Comparison of ENCODE assay signal across 8 cellular contexts in the genomic region with DNA sequence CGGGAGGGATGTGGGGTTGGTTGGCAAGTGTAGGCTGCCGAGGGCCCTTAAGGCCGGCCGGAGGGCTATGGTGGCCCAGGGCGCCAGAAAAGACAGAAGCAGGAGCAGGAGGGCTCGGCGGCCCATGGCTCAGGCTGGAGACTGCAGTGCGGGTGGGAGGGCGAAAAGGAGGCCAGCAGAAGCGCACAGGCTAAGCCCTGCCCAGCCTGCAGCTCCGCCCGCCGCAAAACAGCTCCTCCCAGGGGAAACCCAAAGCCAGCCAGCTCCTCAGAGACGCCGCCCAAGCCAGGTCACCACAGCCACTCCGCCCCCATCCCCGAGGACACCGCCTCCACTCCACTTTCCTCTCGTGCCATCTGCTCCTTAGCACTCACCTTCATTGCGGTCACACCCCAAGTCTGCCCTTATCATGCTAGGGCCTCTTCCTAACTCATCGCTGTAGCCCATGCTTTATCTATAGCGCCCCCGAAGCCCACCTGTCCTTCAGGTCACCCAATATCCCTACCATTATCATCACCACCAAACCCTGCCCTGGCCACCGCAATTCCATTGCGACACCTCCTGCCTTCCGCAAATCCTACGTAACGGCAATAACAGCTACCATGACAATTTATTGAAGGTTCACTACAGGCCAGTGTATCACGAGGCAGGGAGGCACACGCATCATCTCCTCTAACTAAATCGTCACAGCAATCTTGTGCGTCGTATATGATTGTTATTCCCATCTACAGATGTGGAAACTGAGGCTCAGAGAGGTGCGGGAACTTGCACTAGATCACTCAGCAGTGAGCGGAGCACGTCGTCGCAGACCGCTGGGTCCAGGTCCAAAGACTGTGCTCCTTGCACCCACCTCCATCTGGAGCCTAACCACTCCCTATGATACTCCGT. TPM values are rescaled to one million over a fixed set of nuclear protein-coding genes. Genes with fewer than 3 reads are reported as not detected.
DNase-seq lines count a peak whose midpoint lies in the region; ATAC-seq, FAIRE-seq and TF ChIP-seq lines count a peak whose summit lies in the region.

PRCP (minus strand) TSS at position 154 of the 888 bp plus-strand sequence; CDS start at position 126, 28 bp downstream.

- H3K4me1 ChIP-seq in astrocyte (ENCODE audit: insufficient read depth, low read length) = peaks cover 14% of the 10 kb centered on the region

- H3K36me3 ChIP-seq in astrocyte (ENCODE audit: insufficient read depth, low read length) = no peaks in the 10 kb centered on the region

- peak within 1 kb of the TSS; percentile 91 for H2AFZ ChIP-seq in astrocyte (ENCODE audit: low read depth, low read length)

- no peaks in the 10 kb centered on the region for H3K27me3 Mint-ChIP-seq in T-helper 2 cell treated with Interferon-gamma antibody and Interleukin-4, amounts not matched to agents 5 μg/mL and 100 μg/mL, for 36 hours (ENCODE audit: low read depth)
- no peaks in the 10 kb centered on the region for H3K27me3 Mint-ChIP-seq in astrocyte (ENCODE audit: low read depth, unreplicated experiment)

- peak within 1 kb of the TSS; percentile 99 for H3K27ac Mint-ChIP-seq in T-helper 2 cell treated with Interferon-gamma antibody and Interleukin-4, amounts not matched to agents 5 μg/mL and 100 μg/mL, for 36 hours
- H3K27ac Mint-ChIP-seq in astrocyte (ENCODE audit: unreplicated experiment) = peak within 1 kb of the TSS; percentile 89

- H3K79me2 ChIP-seq in astrocyte (ENCODE audit: insufficient read depth, low read length) = peaks cover 31% of the 10 kb centered on the region

- no peaks in the 10 kb centered on the region for H3K9me3 ChIP-seq in astrocyte (ENCODE audit: insufficient read depth, low read depth, low read length)

- ATAC-seq in GM18498 (IDR thresholded peaks at IDR 0.05; ENCODE audit: unreplicated experiment) (peak; percentile 80), HG02938 (IDR thresholded peaks at IDR 0.05; ENCODE audit: unreplicated experiment) (peak; percentile 80)

- peaks cover 46% of the 10 kb centered on the region for H3K4me1 Mint-ChIP-seq in T-helper 2 cell treated with Interferon-gamma antibody and Interleukin-4, amounts not matched to agents 5 μg/mL and 100 μg/mL, for 36 hours (ENCODE audit: low read depth)
- peaks cover 5% of the 10 kb centered on the region for H3K4me1 Mint-ChIP-seq in astrocyte (ENCODE audit: low read depth, unreplicated experiment)

- no peaks in the 10 kb centered on the region for H3K36me3 Mint-ChIP-seq in T-helper 2 cell treated with Interferon-gamma antibody and Interleukin-4, amounts not matched to agents 5 μg/mL and 100 μg/mL, for 36 hours (ENCODE audit: low read depth)
- no peaks in the 10 kb centered on the region for H3K36me3 Mint-ChIP-seq in astrocyte (ENCODE audit: low read depth, unreplicated experiment)

- peak within 1 kb of the TSS; percentile 90 for H3K4me2 ChIP-seq in astrocyte (ENCODE audit: low read length)

- no peaks in the 10 kb centered on the region for H3K9me3 Mint-ChIP-seq in T-helper 2 cell treated with Interferon-gamma antibody and Interleukin-4, amounts not matched to agents 5 μg/mL and 100 μg/mL, for 36 hours
- H3K9me3 Mint-ChIP-seq in astrocyte (ENCODE audit: unreplicated experiment) = peaks cover 4% of the 10 kb centered on the region

- no peak for TF ChIP-seq CTCF in astrocyte (IDR thresholded peaks at IDR 0.05; ENCODE audit: insufficient read depth, low read depth, low read length)

- H3K27ac ChIP-seq in astrocyte (ENCODE audit: low read depth, low read length) = peak within 1 kb of the TSS; percentile 61

- peaks cover 3% of the 10 kb centered on the region for H4K20me1 ChIP-seq in astrocyte (ENCODE audit: insufficient read depth, low read length)

- H3K4me3 ChIP-seq in astrocyte (ENCODE audit: insufficient read depth, low read depth, low read length) = peak within 1 kb of the TSS; percentile 82

- H3K9ac ChIP-seq in astrocyte (ENCODE audit: low read length) = peak within 1 kb of the TSS; percentile 84

- no peak for FAIRE-seq in astrocyte (lab: Jason Lieb, UNC)

- H3K4me3 Mint-ChIP-seq in T-helper 2 cell treated with Interferon-gamma antibody and Interleukin-4, amounts not matched to agents 5 μg/mL and 100 μg/mL, for 36 hours = peak within 1 kb of the TSS; percentile 100
- peak within 1 kb of the TSS; percentile 100 for H3K4me3 Mint-ChIP-seq in astrocyte (ENCODE audit: unreplicated experiment)

- no peaks in the 10 kb centered on the region for H3K27me3 ChIP-seq in astrocyte (ENCODE audit: insufficient read depth, low read length)

- DNase-seq in NCI-H187 treated with DMSO at 0.1 percent for 48 hours (lab: John Stamatoyannopoulos, UW) (peak; percentile 73), astrocyte (ENCODE audit: low read depth) (peak; percentile 81), hepatic stellate cell (ENCODE audit: low spot score) (peak; percentile 88), renal cortical epithelial cell (ENCODE audit: low read depth) (peak; percentile 84), cortex of kidney (lab: John Stamatoyannopoulos, UW) (no peak)
- DNase-seq in T-helper 2 cell treated with Interferon-gamma antibody and Interleukin-4, amounts not matched to agents 5 μg/mL and 100 μg/mL, for 36 hours (ENCODE audit: low spot score) = peak; percentile 95

RNA-seq across cellular contexts. Expression of gene PRCP, which starts in this region (rescaled TPM):
- total RNA-seq in astrocyte = 62.0 and 70.8 TPM in 2 replicates
- 32.1 and 79.7 TPM in 2 replicates for total RNA-seq in renal cortical epithelial cell
